Comparison of ENCODE assay signal across 32 cellular contexts in genomic region chr22:17441326-17441725, GRCh38.
"Had no signal": no experiment of that assay in that cellular context is flagged by ENCODE, and none has a peak within 500 bp of the region (broad histone marks: within the 10 kb centered on the region; RNA-seq: fewer than 3 reads in every experiment).

No MANE protein-coding gene starts in this region.

- H3K9me3 Mint-ChIP-seq: activated CD4-positive, alpha-beta memory T cell treated with anti-CD3 and anti-CD28 coated beads for 36 hours; activated CD4-positive, alpha-beta T cell treated with anti-CD3 and anti-CD28 coated beads, Interleukin-2, amount 10 ng/mL, durations not matched to agents 24 days and 14 days; activated naive CD4-positive, alpha-beta T cell treated with anti-CD3 and anti-CD28 coated beads for 36 hours; activated naive CD4-positive, alpha-beta T cell treated with anti-CD3 and anti-CD28 coated beads, Interleukin-2, amount 50 U/mL, for 24 hours; activated naive CD8-positive, alpha-beta T cell treated with anti-CD3 and anti-CD28 coated beads for 36 hours; activated naive CD8-positive, alpha-beta T cell treated with anti-CD3 and anti-CD28 coated beads, Interleukin-2, amount 50 U/mL, for 24 hours; activated T-helper 1 cell treated with anti-CD3 and anti-CD28 coated beads, Interleukin-12 subunit alpha, Interleukin-12 subunit beta, Interleukin-2, Interleukin-4 antibody, amounts not matched to agents 30 ng/mL and 10 ng/mL and 1 ng/mL, durations not matched to agents 14 hours and 24 hours and 36 hours; activated T-helper 2 cell treated with anti-CD3 and anti-CD28 coated beads, Interferon-gamma antibody, Interleukin-2, Interleukin-4, amounts not matched to agents 10 μg/mL and 5 μg/mL and 100 μg/mL, durations not matched to agents 14 hours and 24 hours and 36 hours; effector memory CD8-positive, alpha-beta T cell; T-cell; T-helper 1 cell treated with Interleukin-12 subunit alpha and Interleukin-12 subunit beta and Interleukin-4 antibody, amounts not matched to agents 30 μg/mL and 1 μg/mL, for 36 hours had no signal

- H3K4me1 ChIP-seq: adrenal gland, body of pancreas had no signal

- H3K36me3 ChIP-seq: adrenal gland, esophagus squamous epithelium, WERI-Rb-1 had no signal

- H3K36me3 Mint-ChIP-seq: activated CD4-positive, alpha-beta memory T cell treated with anti-CD3 and anti-CD28 coated beads for 36 hours; activated CD8-positive, alpha-beta memory T cell treated with anti-CD3 and anti-CD28 coated beads, Interleukin-2, amount 10 ng/mL, durations not matched to agents 7 days and 5 days; activated naive CD4-positive, alpha-beta T cell treated with anti-CD3 and anti-CD28 coated beads, Interleukin-2, amount 50 U/mL, for 24 hours; activated naive CD8-positive, alpha-beta T cell treated with anti-CD3 and anti-CD28 coated beads for 36 hours; T-cell had no signal

- H3K27ac ChIP-seq: adrenal gland, body of pancreas, epithelial cell of prostate, esophagus squamous epithelium, WERI-Rb-1 had no signal

- DNase-seq: activated CD4-positive, alpha-beta memory T cell treated with anti-CD3 and anti-CD28 coated beads for 36 hours; activated CD4-positive, alpha-beta T cell treated with anti-CD3 and anti-CD28 coated beads for 36 hours; activated CD4-positive, alpha-beta T cell treated with anti-CD3 and anti-CD28 coated beads, Interleukin-2, amount 10 ng/mL, durations not matched to agents 24 days and 14 days; activated CD4-positive, CD25-positive, alpha-beta regulatory T cell; activated CD4-positive, CD25-positive, alpha-beta regulatory T cell treated with anti-CD3 and anti-CD28 coated beads, Interleukin-2, amount 50 U/mL, for 72 hours; activated CD8-positive, alpha-beta memory T cell treated with anti-CD3 and anti-CD28 coated beads, Interleukin-2, amount 10 ng/mL, durations not matched to agents 7 days and 5 days; activated CD8-positive, alpha-beta memory T cell treated with anti-CD3 and anti-CD28 coated beads, Interleukin-2, amount 50 U/mL, for 4 hours; activated CD8-positive, alpha-beta T cell treated with anti-CD3 and anti-CD28 coated beads, Interleukin-2, amount 10 ng/mL, durations not matched to agents 7 days and 5 days; activated effector memory CD4-positive, alpha-beta T cell treated with anti-CD3 and anti-CD28 coated beads, Interleukin-2, amount 50 U/mL, for 16 hours; activated naive CD4-positive, alpha-beta T cell treated with anti-CD3 and anti-CD28 coated beads for 36 hours; activated naive CD8-positive, alpha-beta T cell treated with anti-CD3 and anti-CD28 coated beads for 36 hours; activated naive CD8-positive, alpha-beta T cell treated with anti-CD3 and anti-CD28 coated beads, Interleukin-2, amount 50 U/mL, for 24 hours; activated T-cell treated with anti-CD3 and anti-CD28 coated beads, Interleukin-2, amount 50 U/mL, for 1 hour; activated T-cell treated with anti-CD3 and anti-CD28 coated beads, Interleukin-2, amount 50 U/mL, for 48 hours; adrenal gland; amygdala; aorta; body of pancreas; caudate nucleus; cortex of kidney; dermis blood vessel endothelial cell; effector CD4-positive, alpha-beta T cell; effector memory CD8-positive, alpha-beta T cell; esophagus squamous epithelium; T-cell; T1000; WERI-Rb-1 had no signal

- H3K4me3 Mint-ChIP-seq: activated CD4-positive, alpha-beta memory T cell treated with anti-CD3 and anti-CD28 coated beads for 36 hours; activated CD4-positive, alpha-beta T cell treated with anti-CD3 and anti-CD28 coated beads for 36 hours; activated CD4-positive, alpha-beta T cell treated with anti-CD3 and anti-CD28 coated beads, Interleukin-2, amount 10 ng/mL, durations not matched to agents 24 days and 14 days; activated CD8-positive, alpha-beta memory T cell treated with anti-CD3 and anti-CD28 coated beads, Interleukin-2, amount 10 ng/mL, durations not matched to agents 7 days and 5 days; activated CD8-positive, alpha-beta T cell treated with anti-CD3 and anti-CD28 coated beads, Interleukin-2, amount 10 ng/mL, durations not matched to agents 7 days and 5 days; activated naive CD4-positive, alpha-beta T cell treated with anti-CD3 and anti-CD28 coated beads for 36 hours; activated naive CD4-positive, alpha-beta T cell treated with anti-CD3 and anti-CD28 coated beads, Interleukin-2, amount 50 U/mL, for 24 hours; activated naive CD8-positive, alpha-beta T cell treated with anti-CD3 and anti-CD28 coated beads for 36 hours; activated naive CD8-positive, alpha-beta T cell treated with anti-CD3 and anti-CD28 coated beads, Interleukin-2, amount 50 U/mL, for 24 hours; activated T-helper 1 cell treated with anti-CD3 and anti-CD28 coated beads, Interleukin-12 subunit alpha, Interleukin-12 subunit beta, Interleukin-2, Interleukin-4 antibody, amounts not matched to agents 30 ng/mL and 10 ng/mL and 1 ng/mL, durations not matched to agents 14 hours and 24 hours and 36 hours; effector memory CD8-positive, alpha-beta T cell; T-cell; T-helper 1 cell treated with Interleukin-12 subunit alpha and Interleukin-12 subunit beta and Interleukin-4 antibody, amounts not matched to agents 30 μg/mL and 1 μg/mL, for 36 hours had no signal

- H3K9me3 ChIP-seq: adrenal gland, body of pancreas, esophagus squamous epithelium had no signal

- H3K27me3 ChIP-seq: adrenal gland, body of pancreas had no signal

- H3K27ac Mint-ChIP-seq: activated CD4-positive, alpha-beta memory T cell treated with anti-CD3 and anti-CD28 coated beads for 36 hours; activated CD4-positive, alpha-beta T cell treated with anti-CD3 and anti-CD28 coated beads for 36 hours; activated CD4-positive, alpha-beta T cell treated with anti-CD3 and anti-CD28 coated beads, Interleukin-2, amount 10 ng/mL, durations not matched to agents 24 days and 14 days; activated CD8-positive, alpha-beta memory T cell treated with anti-CD3 and anti-CD28 coated beads, Interleukin-2, amount 10 ng/mL, durations not matched to agents 7 days and 5 days; activated CD8-positive, alpha-beta T cell treated with anti-CD3 and anti-CD28 coated beads, Interleukin-2, amount 10 ng/mL, durations not matched to agents 7 days and 5 days; activated naive CD4-positive, alpha-beta T cell treated with anti-CD3 and anti-CD28 coated beads for 36 hours; activated naive CD4-positive, alpha-beta T cell treated with anti-CD3 and anti-CD28 coated beads, Interleukin-2, amount 50 U/mL, for 24 hours; activated naive CD8-positive, alpha-beta T cell treated with anti-CD3 and anti-CD28 coated beads for 36 hours; activated naive CD8-positive, alpha-beta T cell treated with anti-CD3 and anti-CD28 coated beads, Interleukin-2, amount 50 U/mL, for 24 hours; activated T-helper 1 cell treated with anti-CD3 and anti-CD28 coated beads, Interleukin-12 subunit alpha, Interleukin-12 subunit beta, Interleukin-2, Interleukin-4 antibody, amounts not matched to agents 30 ng/mL and 10 ng/mL and 1 ng/mL, durations not matched to agents 14 hours and 24 hours and 36 hours; activated T-helper 2 cell treated with anti-CD3 and anti-CD28 coated beads, Interferon-gamma antibody, Interleukin-2, Interleukin-4, amounts not matched to agents 10 μg/mL and 5 μg/mL and 100 μg/mL, durations not matched to agents 14 hours and 24 hours and 36 hours; effector memory CD8-positive, alpha-beta T cell; T-cell; T-helper 1 cell treated with Interleukin-12 subunit alpha and Interleukin-12 subunit beta and Interleukin-4 antibody, amounts not matched to agents 30 μg/mL and 1 μg/mL, for 36 hours had no signal

- H3K4me1 Mint-ChIP-seq: activated CD4-positive, alpha-beta T cell treated with anti-CD3 and anti-CD28 coated beads for 36 hours; activated CD8-positive, alpha-beta memory T cell treated with anti-CD3 and anti-CD28 coated beads, Interleukin-2, amount 10 ng/mL, durations not matched to agents 7 days and 5 days; activated naive CD4-positive, alpha-beta T cell treated with anti-CD3 and anti-CD28 coated beads, Interleukin-2, amount 50 U/mL, for 24 hours; activated naive CD8-positive, alpha-beta T cell treated with anti-CD3 and anti-CD28 coated beads for 36 hours; activated naive CD8-positive, alpha-beta T cell treated with anti-CD3 and anti-CD28 coated beads, Interleukin-2, amount 50 U/mL, for 24 hours; T-cell had no signal

- ATAC-seq: activated CD4-positive, alpha-beta T cell treated with anti-CD3 and anti-CD28 coated beads for 36 hours; activated CD8-positive, alpha-beta memory T cell treated with anti-CD3 and anti-CD28 coated beads, Interleukin-2, amount 10 ng/mL, durations not matched to agents 7 days and 5 days; activated CD8-positive, alpha-beta T cell treated with anti-CD3 and anti-CD28 coated beads, Interleukin-2, amount 10 ng/mL, durations not matched to agents 7 days and 5 days; activated naive CD8-positive, alpha-beta T cell treated with anti-CD3 and anti-CD28 coated beads, Interleukin-2, amount 50 U/mL, for 24 hours; body of pancreas; effector memory CD8-positive, alpha-beta T cell; T-cell had no signal

- H3K4me3 ChIP-seq: adrenal gland, body of pancreas, esophagus squamous epithelium had no signal
